Comparison of ENCODE assay signal across 8 cellular contexts in the genomic region with DNA sequence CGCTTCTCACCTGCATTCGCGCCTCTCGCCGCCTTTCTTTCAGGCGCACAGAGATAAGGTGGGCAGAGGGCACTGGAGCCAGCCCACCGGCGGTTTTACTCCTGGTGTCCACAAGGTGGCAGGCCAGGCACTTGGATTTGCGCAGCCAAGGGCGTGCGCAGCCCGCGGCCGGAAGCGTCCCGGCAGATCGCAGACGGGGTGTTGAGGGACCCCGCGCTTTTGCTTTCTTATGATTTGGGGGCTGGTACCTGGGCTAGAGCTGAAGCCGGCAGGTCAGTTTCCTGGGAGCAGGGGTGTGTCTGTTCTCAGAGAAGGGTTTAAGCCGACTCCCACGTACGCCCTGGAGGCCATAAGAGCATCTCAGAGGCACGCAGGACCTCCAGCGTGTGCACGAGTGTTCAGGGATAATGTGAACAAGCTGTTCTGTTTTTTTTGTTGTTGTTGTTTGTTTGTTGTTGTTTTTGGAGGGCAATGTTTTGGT.
DNase-seq lines count a peak whose midpoint lies in the region; ATAC-seq and TF ChIP-seq lines count a peak whose summit lies in the region.

No MANE protein-coding gene starts in this region.

- intact Hi-C loops in activated CD4-positive, alpha-beta T cell treated with anti-CD3 and anti-CD28 coated beads, Interleukin-2, amount 10 ng/mL, durations not matched to agents 24 days and 14 days (cut with micrococcal nuclease) = loop anchor here (1.0 to 10.0 kb wide), 3 partner anchors 39 to 507 kb away; no protein-coding TSS in a partner anchor
- intact Hi-C loops in lower lobe of right lung (cut with DNase I) = no loop called here

- H3K9me3 ChIP-seq in lower lobe of right lung = no peaks in the 10 kb centered on the region

- peaks cover 21% of the 10 kb centered on the region for H3K4me1 Mint-ChIP-seq in activated CD4-positive, alpha-beta T cell treated with anti-CD3 and anti-CD28 coated beads, Interleukin-2, amount 10 ng/mL, durations not matched to agents 24 days and 14 days

- peak overlapping the region; percentile 7 for H3K27ac Mint-ChIP-seq in activated CD4-positive, alpha-beta T cell treated with anti-CD3 and anti-CD28 coated beads, Interleukin-2, amount 10 ng/mL, durations not matched to agents 24 days and 14 days

- no peaks in the 10 kb centered on the region for H3K9me3 Mint-ChIP-seq in activated CD4-positive, alpha-beta T cell treated with anti-CD3 and anti-CD28 coated beads, Interleukin-2, amount 10 ng/mL, durations not matched to agents 24 days and 14 days

- H3K4me3 Mint-ChIP-seq in activated CD4-positive, alpha-beta T cell treated with anti-CD3 and anti-CD28 coated beads, Interleukin-2, amount 10 ng/mL, durations not matched to agents 24 days and 14 days = peak overlapping the region; percentile 81

- H3K27me3 ChIP-seq in lower lobe of right lung (ENCODE audit: low read depth) = peaks cover 22% of the 10 kb centered on the region

- no peak overlapping the region for H3K27ac ChIP-seq in lower lobe of right lung

- TF ChIP-seq CTCF in lower lobe of right lung (IDR thresholded peaks at IDR 0.05) = peak; percentile 88

- H3K4me1 ChIP-seq in lower lobe of right lung = peaks cover 9% of the 10 kb centered on the region

- H3K4me3 ChIP-seq in lower lobe of right lung = peak overlapping the region; percentile 48

- ATAC-seq in GM19025 (IDR thresholded peaks at IDR 0.05; ENCODE audit: low read depth, unreplicated experiment) (peak; percentile 98), HG03280 (IDR thresholded peaks at IDR 0.05; ENCODE audit: unreplicated experiment) (peak; percentile 99), lower lobe of right lung (peak; percentile 93 to 94)

- H3K27me3 Mint-ChIP-seq in activated CD4-positive, alpha-beta T cell treated with anti-CD3 and anti-CD28 coated beads, Interleukin-2, amount 10 ng/mL, durations not matched to agents 24 days and 14 days = peaks cover 53% of the 10 kb centered on the region

- DNase-seq in Ammon's horn (ENCODE audit: low spot score) = peak; percentile 71
- DNase-seq in NCI-H446 (lab: John Stamatoyannopoulos, UW) = peak; percentile 47 to 88
- DNase-seq in activated CD4-positive, alpha-beta T cell treated with anti-CD3 and anti-CD28 coated beads, Interleukin-2, amount 10 ng/mL, durations not matched to agents 24 days and 14 days = peak; percentile 94
- DNase-seq in dermis blood vessel endothelial cell = peak; percentile 70
- DNase-seq in lower lobe of right lung = peak; percentile 81
- DNase-seq in stimulated activated CD4-positive, alpha-beta T cell treated with anti-CD3 and anti-CD28 coated beads, TNF-alpha, amount 100 ng/mL, for 4 hours (ENCODE audit: low read depth in 3 of 3) = peak; percentile 64 to 66 (median 65)

- H3K36me3 ChIP-seq in lower lobe of right lung = no peaks in the 10 kb centered on the region

- no peaks in the 10 kb centered on the region for H3K36me3 Mint-ChIP-seq in activated CD4-positive, alpha-beta T cell treated with anti-CD3 and anti-CD28 coated beads, Interleukin-2, amount 10 ng/mL, durations not matched to agents 24 days and 14 days (ENCODE audit: low read depth)
